ENCODE assay signal across 27 cellular contexts in the genomic region with DNA sequence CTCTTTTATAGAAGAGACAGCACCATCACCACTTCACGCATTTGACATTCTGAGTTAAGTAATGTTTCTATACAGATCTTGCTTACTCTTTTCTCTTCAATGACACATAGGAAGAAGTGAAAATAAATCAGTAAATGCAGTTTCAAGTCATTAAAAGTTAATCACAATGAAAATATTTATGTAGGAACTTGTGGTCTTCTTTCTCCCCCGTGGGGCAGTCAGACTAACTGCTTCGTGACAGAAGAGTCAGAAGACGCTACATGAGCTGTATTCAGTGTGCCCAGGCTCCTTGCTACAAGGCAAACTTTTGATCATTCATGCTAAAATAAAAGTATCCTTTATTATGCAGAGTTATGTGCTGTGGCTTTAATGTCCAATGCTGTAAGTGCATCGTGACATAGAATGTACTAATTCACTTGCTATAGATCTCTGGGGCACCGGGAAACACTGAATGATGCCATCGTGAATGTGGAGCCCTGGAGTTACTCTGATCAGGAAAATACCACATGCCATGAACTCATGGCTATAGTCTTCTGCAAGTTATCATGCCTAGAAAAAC.
A peak's percentile ranks its signal among the peaks of the same experiment; 100 is the strongest.
DNase-seq lines count a peak whose midpoint lies in the region; ATAC-seq and TF ChIP-seq lines count a peak whose summit lies in the region.
"Had no signal": no experiment of that assay in that cellular context is flagged by ENCODE, and none has a peak within 500 bp of the region (broad histone marks: within the 10 kb centered on the region; RNA-seq: fewer than 3 reads in every experiment).

No MANE protein-coding gene starts in this region.

- POLR2A ChIA-PET in CD8-positive, alpha-beta T cell (lab: Charles Lee) = interaction anchor here (0.6 to 2.0 kb wide), 5 partner anchors 8 to 285 kb away, joined by 3 to 6 read pairs (median 4); no protein-coding TSS in a partner anchor
- POLR2A ChIA-PET in naive thymus-derived CD4-positive, alpha-beta T cell (lab: Charles Lee) = interaction anchor here (0.7 to 1.0 kb wide), 3 partner anchors 13 to 60 kb away, joined by 3 to 4 read pairs (median 3); no protein-coding TSS in a partner anchor

- intact Hi-C loops in CD8-positive, alpha-beta T cell (cut with DNase I, micrococcal nuclease) = loop anchor here (5.0 kb wide), 2 partner anchors 34 to 69 kb away; no protein-coding TSS in a partner anchor
- intact Hi-C loops in naive thymus-derived CD4-positive, alpha-beta T cell (cut with micrococcal nuclease) = no loop called here

- H3K9me3 ChIP-seq in BLaER1 (peaks cover 11% of the 10 kb centered on the region; the same call in 1 of the 2 replicates), adipocyte (ENCODE audit: control insufficient read depth, low read length) (no peaks in the 10 kb centered on the region)
- H3K9me3 ChIP-seq in CD8-positive, alpha-beta T cell (ENCODE audit: low read length) = no peaks in the 10 kb centered on the region
- no peaks in the 10 kb centered on the region for H3K9me3 ChIP-seq in naive thymus-derived CD4-positive, alpha-beta T cell (ENCODE audit: control insufficient read depth in 2 of 3, low read length in 3 of 3)
- H3K9me3 ChIP-seq: SK-N-SH, thyroid gland had no signal

- peak overlapping the region; percentile 96 for H3K27ac Mint-ChIP-seq in CD8-positive, alpha-beta T cell
- H3K27ac Mint-ChIP-seq in naive thymus-derived CD4-positive, alpha-beta T cell = peak overlapping the region in 7 of 9 donors; percentile 87 to 98 (median 91)
- H3K27ac Mint-ChIP-seq: stimulated activated naive B cell treated with anti-CD40 and anti-IgM and Interleukin-4, amounts not matched to agents 10 μg/mL and 1 μg/mL and 100 μg/mL, for 72 hours had no signal

- ATAC-seq in CD8-positive, alpha-beta T cell = no peak
- ATAC-seq in naive thymus-derived CD4-positive, alpha-beta T cell = no peak
- no peak for ATAC-seq in HG03354 (IDR thresholded peaks at IDR 0.05; ENCODE audit: poor library complexity, severe bottlenecking, unreplicated experiment)

- H3K27me3 Mint-ChIP-seq in CD8-positive, alpha-beta T cell (ENCODE audit: low read depth) = no peaks in the 10 kb centered on the region
- no peaks in the 10 kb centered on the region for H3K27me3 Mint-ChIP-seq in naive thymus-derived CD4-positive, alpha-beta T cell
- H3K27me3 Mint-ChIP-seq: memory B cell; stimulated activated naive B cell treated with anti-CD40 and anti-IgM and Interleukin-4, amounts not matched to agents 10 μg/mL and 1 μg/mL and 100 μg/mL, for 72 hours had no signal

- no peak overlapping the region for H3K4me3 Mint-ChIP-seq in CD8-positive, alpha-beta T cell
- H3K4me3 Mint-ChIP-seq in naive thymus-derived CD4-positive, alpha-beta T cell = peak overlapping the region in 7 of 10 donors; percentile 14 to 83 (median 39)

- no peak overlapping the region for H3K4me3 ChIP-seq in BLaER1
- H3K4me3 ChIP-seq in CD8-positive, alpha-beta T cell (ENCODE audit: low read depth, low read length) = no peak overlapping the region
- peak overlapping the region; percentile 14 for H3K4me3 ChIP-seq in adipocyte (ENCODE audit: low read length)
- no peak overlapping the region for H3K4me3 ChIP-seq in naive thymus-derived CD4-positive, alpha-beta T cell (ENCODE audit: low read length)
- H3K4me3 ChIP-seq: smooth muscle cell, thyroid gland had no signal

- H3K36me3 ChIP-seq in BLaER1 = peaks cover 56% of the 10 kb centered on the region
- peaks cover 15% of the 10 kb centered on the region for H3K36me3 ChIP-seq in CD8-positive, alpha-beta T cell (ENCODE audit: insufficient read depth, low read length)
- peaks cover 13% of the 10 kb centered on the region for H3K36me3 ChIP-seq in adipocyte (ENCODE audit: control insufficient read depth, insufficient read depth, low read length, severe bottlenecking)
- H3K36me3 ChIP-seq in naive thymus-derived CD4-positive, alpha-beta T cell (ENCODE audit: control insufficient read depth in 2 of 3, insufficient read depth in 3 of 3, low read length in 3 of 3) = peaks cover 8 to 23% (median 15%) of the 10 kb centered on the region in 3 experiments
- H3K36me3 ChIP-seq: thyroid gland had no signal

- H4K20me1 ChIP-seq in BLaER1 = peaks cover 38% of the 10 kb centered on the region

- no peaks in the 10 kb centered on the region for H3K27me3 ChIP-seq in BLaER1
- no peaks in the 10 kb centered on the region for H3K27me3 ChIP-seq in CD8-positive, alpha-beta T cell (ENCODE audit: insufficient read depth, low read length)
- H3K27me3 ChIP-seq in adipocyte (replicated peaks; ENCODE audit: control insufficient read depth, insufficient read depth, low read length) = no peaks in the 10 kb centered on the region
- no peaks in the 10 kb centered on the region for H3K27me3 ChIP-seq in naive thymus-derived CD4-positive, alpha-beta T cell (ENCODE audit: control insufficient read depth in 2 of 2, insufficient read depth in 2 of 2, low read length in 2 of 2)
- H3K27me3 ChIP-seq: thyroid gland had no signal

- DNase-seq in CD8-positive, alpha-beta T cell = no peak
- no peak for DNase-seq in adipocyte (ENCODE audit: low read depth)
- DNase-seq in naive thymus-derived CD4-positive, alpha-beta T cell = no peak
- DNase-seq in stimulated activated CD4-positive, alpha-beta T cell treated with anti-CD3 and anti-CD28 coated beads, Interleukin-1b, Interleukin-23, amount 100 ng/mL, for 48 hours = no peak
- DNase-seq in T-helper 1 cell = no peak
- DNase-seq in NCI-H2227 treated with DMSO at 0.1 percent for 48 hours (lab: John Stamatoyannopoulos, UW) = no peak
- DNase-seq: activated CD4-positive, alpha-beta T cell treated with anti-CD3 and anti-CD28 coated beads, Interleukin-2, amount 50 U/mL, for 1 hour; activated CD8-positive, alpha-beta memory T cell treated with anti-CD3 and anti-CD28 coated beads, Interleukin-2, amount 50 U/mL, for 4 hours; activated effector memory CD4-positive, alpha-beta T cell treated with anti-CD3 and anti-CD28 coated beads, Interleukin-2, amount 50 U/mL, for 16 hours; amniotic stem cell; DMS153; NCI-H1105 treated with DMSO at 0.1 percent for 48 hours; NCI-H2029 treated with DMSO at 0.1 percent for 48 hours; NCI-H345; NCI-H774; nucleus accumbens; SK-N-SH; stimulated activated CD4-positive, alpha-beta T cell treated with anti-CD3 and anti-CD28 coated beads, Interleukin-2, amount 100 ng/mL, for 48 hours; stimulated activated naive B cell treated with anti-CD40 and anti-IgM and Interleukin-4, amounts not matched to agents 10 μg/mL and 1 μg/mL and 100 μg/mL, for 72 hours; thyroid gland had no signal

- no peak overlapping the region for H3K27ac ChIP-seq in BLaER1
- H3K27ac ChIP-seq in CD8-positive, alpha-beta T cell (ENCODE audit: low read depth, low read length) = no peak overlapping the region
- H3K27ac ChIP-seq in naive thymus-derived CD4-positive, alpha-beta T cell (ENCODE audit: low read depth, low read length) = peak overlapping the region; percentile 76
- H3K27ac ChIP-seq: RWPE1, thyroid gland, VCaP had no signal

- H3K9ac ChIP-seq in BLaER1 = no peak overlapping the region
- peak overlapping the region; percentile 44 for H3K9ac ChIP-seq in adipocyte (ENCODE audit: low read length)
- H3K9ac ChIP-seq: SK-N-SH had no signal

- H3K4me2 ChIP-seq in BLaER1 = peak overlapping the region; percentile 61
- H3K4me2 ChIP-seq: SK-N-SH, smooth muscle cell had no signal

- H3K9me3 Mint-ChIP-seq in CD8-positive, alpha-beta T cell = no peaks in the 10 kb centered on the region
- H3K9me3 Mint-ChIP-seq in naive thymus-derived CD4-positive, alpha-beta T cell = peaks cover 0 to 3% (median 0%) of the 10 kb centered on the region in 11 donors
- H3K9me3 Mint-ChIP-seq: memory B cell; stimulated activated naive B cell treated with anti-CD40 and anti-IgM and Interleukin-4, amounts not matched to agents 10 μg/mL and 1 μg/mL and 100 μg/mL, for 72 hours; T-helper 2 cell treated with Interferon-gamma antibody and Interleukin-4, amounts not matched to agents 5 μg/mL and 100 μg/mL, for 36 hours had no signal

- peaks cover 96% of the 10 kb centered on the region for H3K4me1 Mint-ChIP-seq in CD8-positive, alpha-beta T cell (ENCODE audit: low read depth)
- H3K4me1 Mint-ChIP-seq in naive thymus-derived CD4-positive, alpha-beta T cell = peaks cover 45 to 100% (median 92%) of the 10 kb centered on the region in 7 donors

- no peak for TF ChIP-seq CTCF in CD8-positive, alpha-beta T cell (IDR thresholded peaks at IDR 0.05)

- H3K4me1 ChIP-seq in BLaER1 (peaks cover 45% of the 10 kb centered on the region), adipocyte (ENCODE audit: control insufficient read depth, insufficient read depth, low read length) (peaks cover 73% of the 10 kb centered on the region)
- peaks cover 49% of the 10 kb centered on the region for H3K4me1 ChIP-seq in CD8-positive, alpha-beta T cell (ENCODE audit: insufficient read depth, low read length)
- H3K4me1 ChIP-seq in naive thymus-derived CD4-positive, alpha-beta T cell (ENCODE audit: control insufficient read depth in 2 of 2, insufficient read depth in 2 of 2, low read length in 2 of 2) = peaks cover 37 to 66% of the 10 kb centered on the region in 2 donors

- H3K36me3 Mint-ChIP-seq in CD8-positive, alpha-beta T cell = peaks cover 74% of the 10 kb centered on the region
- H3K36me3 Mint-ChIP-seq in naive thymus-derived CD4-positive, alpha-beta T cell = peaks cover 3 to 60% (median 43%) of the 10 kb centered on the region in 5 donors

- CTCF ChIA-PET in CD8-positive, alpha-beta T cell (lab: Charles Lee) = interaction anchor here (1.1 to 3.7 kb wide), 8 partner anchors 14 to 319 kb away, joined by 3 to 16 read pairs (median 5); no protein-coding TSS in a partner anchor
- CTCF ChIA-PET in naive thymus-derived CD4-positive, alpha-beta T cell (lab: Charles Lee) = interaction anchor here (1.3 kb wide), 1 partner anchor 13 kb away, joined by 4 read pairs; no protein-coding TSS in a partner anchor

Comparison
In these comparisons a context has a peak if more than half of its experiments do, and no peak if none do; other contexts are left out.
1. intact Hi-C loops: an anchor here in CD8-positive, alpha-beta T cell (5.0 kb wide); none called in naive thymus-derived CD4-positive, alpha-beta T cell.